1 cellular context compared by ENCODE assay signal in genomic region chr10:44935201-44935960, GRCh38.
A peak's percentile ranks its signal among the peaks of the same experiment; 100 is the strongest.
TF ChIP-seq lines count a peak whose summit lies in the region.

No MANE protein-coding gene starts in this region.

TF ChIP-seq in HepG2, 621 proteins besides CTCF, POLR2A, EP300 and RAD21 (continued from another document and continues in another):
- TF ChIP-seq RERE (CRISPR knock-in tag; IDR thresholded peaks at IDR 0.05; ENCODE audit: low read depth) = peak; percentile 46; the same call in 1 of the 2 replicates
- TF ChIP-seq ZNF275 (CRISPR knock-in tag; IDR thresholded peaks at IDR 0.05; ENCODE audit: borderline replicate concordance) = peak; percentile 61; the same call in 1 of the 2 replicates
- peak; percentile 77; the same call in 1 of the 2 replicates for TF ChIP-seq ZNF580 (CRISPR knock-in tag; IDR thresholded peaks at IDR 0.05; ENCODE audit: borderline replicate concordance, low read depth)
- TF ChIP-seq ZNF589 (CRISPR knock-in tag; conservative IDR thresholded peaks at IDR 0.05) = 0 out of 2 replicates have a peak, but pooled peaks have one; percentile 36
- no peak for TF ChIP-seq ZNF850 (CRISPR knock-in tag; conservative IDR thresholded peaks at IDR 0.05)
- peak; percentile 83 for TF ChIP-seq SMAD3 (CRISPR knock-in tag; IDR thresholded peaks at IDR 0.05)
- TF ChIP-seq MIER3 (CRISPR knock-in tag; IDR thresholded peaks at IDR 0.05; ENCODE audit: borderline replicate concordance) = peak; percentile 62; the same call in 1 of the 2 replicates
- TF ChIP-seq MIER2 (CRISPR knock-in tag; IDR thresholded peaks at IDR 0.05) = no peak
- 0 out of 2 replicates have a peak, but pooled peaks have one; percentile 67 for TF ChIP-seq ZNF552 (CRISPR knock-in tag; IDR thresholded peaks at IDR 0.05; ENCODE audit: borderline replicate concordance)
- peak; percentile 93 for TF ChIP-seq TFDP1 (CRISPR knock-in tag; IDR thresholded peaks at IDR 0.05; ENCODE audit: borderline replicate concordance)
- TF ChIP-seq HDAC2 (CRISPR knock-in tag; IDR thresholded peaks at IDR 0.05) = peak; percentile 89
- TF ChIP-seq PREB (CRISPR knock-in tag; IDR thresholded peaks at IDR 0.05) = no peak
- TF ChIP-seq PCBP1 (IDR thresholded peaks at IDR 0.05; ENCODE audit: borderline replicate concordance, low read depth, low read length) = no peak
- no peak for TF ChIP-seq RFX5 (IDR thresholded peaks at IDR 0.05; ENCODE audit: low read depth, low read length)
- TF ChIP-seq ZNF563 (CRISPR knock-in tag; IDR thresholded peaks at IDR 0.05) = peak; percentile 96
- TF ChIP-seq ZSCAN29 (CRISPR knock-in tag; conservative IDR thresholded peaks at IDR 0.05) = no peak
- no peak for TF ChIP-seq TP53 (CRISPR knock-in tag; conservative IDR thresholded peaks at IDR 0.05)
- TF ChIP-seq, protein P1, sequence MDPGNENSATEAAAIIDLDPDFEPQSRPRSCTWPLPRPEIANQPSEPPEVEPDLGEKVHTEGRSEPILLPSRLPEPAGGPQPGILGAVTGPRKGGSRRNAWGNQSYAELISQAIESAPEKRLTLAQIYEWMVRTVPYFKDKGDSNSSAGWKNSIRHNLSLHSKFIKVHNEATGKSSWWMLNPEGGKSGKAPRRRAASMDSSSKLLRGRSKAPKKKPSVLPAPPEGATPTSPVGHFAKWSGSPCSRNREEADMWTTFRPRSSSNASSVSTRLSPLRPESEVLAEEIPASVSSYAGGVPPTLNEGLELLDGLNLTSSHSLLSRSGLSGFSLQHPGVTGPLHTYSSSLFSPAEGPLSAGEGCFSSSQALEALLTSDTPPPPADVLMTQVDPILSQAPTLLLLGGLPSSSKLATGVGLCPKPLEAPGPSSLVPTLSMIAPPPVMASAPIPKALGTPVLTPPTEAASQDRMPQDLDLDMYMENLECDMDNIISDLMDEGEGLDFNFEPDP (CRISPR knock-in tag; conservative IDR thresholded peaks at IDR 0.05) = no peak
- TF ChIP-seq, protein P2, sequence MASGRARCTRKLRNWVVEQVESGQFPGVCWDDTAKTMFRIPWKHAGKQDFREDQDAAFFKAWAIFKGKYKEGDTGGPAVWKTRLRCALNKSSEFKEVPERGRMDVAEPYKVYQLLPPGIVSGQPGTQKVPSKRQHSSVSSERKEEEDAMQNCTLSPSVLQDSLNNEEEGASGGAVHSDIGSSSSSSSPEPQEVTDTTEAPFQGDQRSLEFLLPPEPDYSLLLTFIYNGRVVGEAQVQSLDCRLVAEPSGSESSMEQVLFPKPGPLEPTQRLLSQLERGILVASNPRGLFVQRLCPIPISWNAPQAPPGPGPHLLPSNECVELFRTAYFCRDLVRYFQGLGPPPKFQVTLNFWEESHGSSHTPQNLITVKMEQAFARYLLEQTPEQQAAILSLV (CRISPR knock-in tag; IDR thresholded peaks at IDR 0.05; ENCODE audit: borderline replicate concordance) = peak; percentile 94; the same call in 1 of the 2 replicates
- no peak for TF ChIP-seq NCOR1 (IDR thresholded peaks at IDR 0.05; ENCODE audit: borderline replicate concordance, low read length)
- no peak for TF ChIP-seq NFE2L2 (IDR thresholded peaks at IDR 0.05; ENCODE audit: low read length)
- 0 out of 2 replicates have a peak, but pooled peaks have one; percentile 11 for TF ChIP-seq HCFC1 (IDR thresholded peaks at IDR 0.05; ENCODE audit: low read depth, low read length)
- TF ChIP-seq MAFF (IDR thresholded peaks at IDR 0.05; ENCODE audit: low read depth, low read length) = no peak
- no peak for TF ChIP-seq CHCHD3 (CRISPR knock-in tag; IDR thresholded peaks at IDR 0.05)
- no peak for TF ChIP-seq ZNF362 (CRISPR knock-in tag; IDR thresholded peaks at IDR 0.05; ENCODE audit: borderline replicate concordance)
- TF ChIP-seq ARNT (IDR thresholded peaks at IDR 0.05) = no peak
- TF ChIP-seq, protein P3, sequence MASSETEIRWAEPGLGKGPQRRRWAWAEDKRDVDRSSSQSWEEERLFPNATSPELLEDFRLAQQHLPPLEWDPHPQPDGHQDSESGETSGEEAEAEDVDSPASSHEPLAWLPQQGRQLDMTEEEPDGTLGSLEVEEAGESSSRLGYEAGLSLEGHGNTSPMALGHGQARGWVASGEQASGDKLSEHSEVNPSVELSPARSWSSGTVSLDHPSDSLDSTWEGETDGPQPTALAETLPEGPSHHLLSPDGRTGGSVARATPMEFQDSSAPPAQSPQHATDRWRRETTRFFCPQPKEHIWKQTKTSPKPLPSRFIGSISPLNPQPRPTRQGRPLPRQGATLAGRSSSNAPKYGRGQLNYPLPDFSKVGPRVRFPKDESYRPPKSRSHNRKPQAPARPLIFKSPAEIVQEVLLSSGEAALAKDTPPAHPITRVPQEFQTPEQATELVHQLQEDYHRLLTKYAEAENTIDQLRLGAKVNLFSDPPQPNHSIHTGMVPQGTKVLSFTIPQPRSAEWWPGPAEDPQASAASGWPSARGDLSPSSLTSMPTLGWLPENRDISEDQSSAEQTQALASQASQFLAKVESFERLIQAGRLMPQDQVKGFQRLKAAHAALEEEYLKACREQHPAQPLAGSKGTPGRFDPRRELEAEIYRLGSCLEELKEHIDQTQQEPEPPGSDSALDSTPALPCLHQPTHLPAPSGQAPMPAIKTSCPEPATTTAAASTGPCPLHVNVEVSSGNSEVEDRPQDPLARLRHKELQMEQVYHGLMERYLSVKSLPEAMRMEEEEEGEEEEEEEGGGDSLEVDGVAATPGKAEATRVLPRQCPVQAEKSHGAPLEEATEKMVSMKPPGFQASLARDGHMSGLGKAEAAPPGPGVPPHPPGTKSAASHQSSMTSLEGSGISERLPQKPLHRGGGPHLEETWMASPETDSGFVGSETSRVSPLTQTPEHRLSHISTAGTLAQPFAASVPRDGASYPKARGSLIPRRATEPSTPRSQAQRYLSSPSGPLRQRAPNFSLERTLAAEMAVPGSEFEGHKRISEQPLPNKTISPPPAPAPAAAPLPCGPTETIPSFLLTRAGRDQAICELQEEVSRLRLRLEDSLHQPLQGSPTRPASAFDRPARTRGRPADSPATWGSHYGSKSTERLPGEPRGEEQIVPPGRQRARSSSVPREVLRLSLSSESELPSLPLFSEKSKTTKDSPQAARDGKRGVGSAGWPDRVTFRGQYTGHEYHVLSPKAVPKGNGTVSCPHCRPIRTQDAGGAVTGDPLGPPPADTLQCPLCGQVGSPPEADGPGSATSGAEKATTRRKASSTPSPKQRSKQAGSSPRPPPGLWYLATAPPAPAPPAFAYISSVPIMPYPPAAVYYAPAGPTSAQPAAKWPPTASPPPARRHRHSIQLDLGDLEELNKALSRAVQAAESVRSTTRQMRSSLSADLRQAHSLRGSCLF (CRISPR knock-in tag; IDR thresholded peaks at IDR 0.05; ENCODE audit: borderline replicate concordance) = no peak
- TF ChIP-seq UBTF (CRISPR knock-in tag; IDR thresholded peaks at IDR 0.05) = peak; percentile 60; the same call in 1 of the 2 replicates
- peak; percentile 66; the same call in 1 of the 2 replicates for TF ChIP-seq HINFP (CRISPR knock-in tag; IDR thresholded peaks at IDR 0.05; ENCODE audit: low read depth)
- no peak for TF ChIP-seq TBL1XR1 (IDR thresholded peaks at IDR 0.05; ENCODE audit: borderline replicate concordance, low read length, partially characterized antibody)
- TF ChIP-seq HOXA3 (CRISPR knock-in tag; IDR thresholded peaks at IDR 0.05) = peak; percentile 89
- peak; percentile 85 for TF ChIP-seq RXRB (CRISPR knock-in tag; IDR thresholded peaks at IDR 0.05; ENCODE audit: borderline replicate concordance)
- peak in 1 of 2 experiments; percentile 8; a peak in 1 of 4 replicates for TF ChIP-seq NR2F1 (CRISPR knock-in tag; IDR thresholded peaks at IDR 0.05)
- TF ChIP-seq YEATS4 (CRISPR knock-in tag; IDR thresholded peaks at IDR 0.05; ENCODE audit: borderline replicate concordance) = no peak; the same call in 1 of the 2 replicates
- TF ChIP-seq SRF (IDR thresholded peaks at IDR 0.05; ENCODE audit: low read depth, low read length) = no peak
